In the genomic region with DNA sequence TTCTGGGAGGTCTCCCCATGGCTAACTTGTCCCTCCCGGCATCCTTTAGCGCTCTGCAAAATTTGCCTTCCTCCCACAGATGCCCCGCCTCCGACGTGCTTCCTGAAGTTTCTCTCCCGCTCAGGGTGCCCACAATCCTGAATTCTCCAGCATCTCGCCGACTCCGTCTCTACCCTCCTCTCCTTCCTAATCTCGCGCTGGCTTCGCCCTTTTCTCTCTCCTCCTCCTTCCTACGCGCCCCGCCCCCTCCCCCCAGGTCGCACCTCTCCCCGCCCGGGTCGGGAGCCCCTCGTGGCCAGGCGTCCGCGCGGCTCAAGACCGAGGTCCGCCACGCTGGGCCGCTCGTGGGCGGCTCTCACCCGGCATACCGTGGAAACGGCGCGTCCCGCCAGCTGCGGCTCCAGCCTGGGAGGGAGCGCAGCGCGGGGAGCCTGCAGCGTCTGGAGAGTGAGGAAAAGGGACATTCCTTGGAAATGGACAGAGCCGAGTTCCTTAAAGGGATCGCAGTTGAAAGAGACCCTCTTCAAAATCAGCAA, we compare ENCODE assay signal across 9 cellular contexts. TPM values are rescaled to one million over a fixed set of nuclear protein-coding genes. Genes with fewer than 3 reads are reported as not detected.
DNase-seq lines count a peak whose midpoint lies in the region; ATAC-seq and FAIRE-seq lines count a peak whose summit lies in the region.
"Had no signal": no experiment of that assay in that cellular context is flagged by ENCODE, and none has a peak within 500 bp of the region (broad histone marks: within the 10 kb centered on the region; RNA-seq: fewer than 3 reads in every experiment).

No MANE protein-coding gene starts in this region.

- H3K4me3 ChIP-seq in iPS-11a (ENCODE audit: low read depth, low read length): peak overlapping the region; percentile 55
- H3K4me3 ChIP-seq in skeletal muscle cell (ENCODE audit: low read depth, low read length): peak overlapping the region; percentile 36

- peaks cover 9% of the 10 kb centered on the region for H3K4me1 Mint-ChIP-seq in T-helper 17 cell

- no peaks in the 10 kb centered on the region for H3K9me3 ChIP-seq in T-helper 17 cell (ENCODE audit: control insufficient read depth, low read length, poor library complexity, severe bottlenecking)
- H3K9me3 ChIP-seq: Peyer's patch had no signal

- H3K27me3 Mint-ChIP-seq in T-helper 17 cell: peaks cover 65% of the 10 kb centered on the region

- no peak for ATAC-seq in T-helper 17 cell

- no peak overlapping the region for H3K27ac Mint-ChIP-seq in T-helper 17 cell
- H3K27ac Mint-ChIP-seq: natural killer cell treated with Interleukin-12 subunit alpha and Interleukin-12 subunit beta and Interleukin-15 and Interleukin-18, amount 100 ng/mL, for 72 hours had no signal

- H3K36me3 Mint-ChIP-seq in T-helper 17 cell (ENCODE audit: low read depth): no peaks in the 10 kb centered on the region
- H3K36me3 Mint-ChIP-seq: natural killer cell treated with Interleukin-12 subunit alpha and Interleukin-12 subunit beta and Interleukin-15 and Interleukin-18, amount 100 ng/mL, for 72 hours had no signal

- H3K4me3 Mint-ChIP-seq in T-helper 17 cell: peak overlapping the region; percentile 67
- H3K4me3 Mint-ChIP-seq: natural killer cell treated with Interleukin-12 subunit alpha and Interleukin-12 subunit beta and Interleukin-15 and Interleukin-18, amount 100 ng/mL, for 72 hours had no signal

- DNase-seq in GM03348 (ENCODE audit: low spot score) (peak; percentile 92), T-helper 17 cell (no peak), skeletal muscle cell (ENCODE audit: low read depth) (no peak), putamen (ENCODE audit: low spot score) (no peak), activated gamma-delta T cell treated with Interleukin-2 at 50 U/mL for 16 hours (no peak), HTR-8/SVneo (ENCODE audit: insufficient read length, low spot score) (no peak)
- DNase-seq: Peyer's patch had no signal

- FAIRE-seq in HTR-8/SVneo (lab: Jason Lieb, UNC): no peak

RNA-seq across cellular contexts. Expression of gene IRX2, which starts 4.8 kb away (rescaled TPM):
- not detected for total RNA-seq in T-helper 17 cell
- total RNA-seq: natural killer cell treated with Interleukin-12 subunit alpha and Interleukin-12 subunit beta and Interleukin-15 and Interleukin-18, amount 100 ng/mL, for 72 hours; Peyer's patch had no signal
